In the genomic region with DNA sequence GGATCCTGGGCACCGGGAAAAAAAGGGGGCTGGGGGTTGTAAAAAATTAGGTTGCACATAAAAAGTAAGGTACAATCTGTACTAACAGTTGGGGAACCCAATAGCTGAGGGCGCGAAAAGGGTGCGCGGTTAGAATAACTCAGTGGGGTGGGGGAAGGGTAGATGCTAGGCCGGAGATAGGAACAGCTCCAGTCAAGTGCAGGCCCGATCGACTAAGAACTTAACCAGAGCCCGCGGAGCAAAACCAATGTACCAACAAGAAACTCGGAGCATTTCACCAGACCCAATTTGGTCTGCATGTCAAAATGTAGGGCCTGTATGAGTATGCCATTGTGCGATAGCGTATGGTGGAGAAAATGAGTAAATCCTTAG, we compare ENCODE assay signal across 8 cellular contexts. TPM values are rescaled to one million over a fixed set of nuclear protein-coding genes. Genes with fewer than 3 reads are reported as not detected.
DNase-seq lines count a peak whose midpoint lies in the region; ATAC-seq and TF ChIP-seq lines count a peak whose summit lies in the region.

No MANE protein-coding gene starts in this region.

- H3K27me3 ChIP-seq in WERI-Rb-1 (ENCODE audit: insufficient read depth, low read depth, severe bottlenecking) (no peaks in the 10 kb centered on the region), lung (ENCODE audit: control insufficient read depth, insufficient read depth) (no peaks in the 10 kb centered on the region)

- H3K27ac ChIP-seq in WERI-Rb-1 = peak overlapping the region; percentile 100
- H3K27ac ChIP-seq in lung (ENCODE audit: low read depth in 1 of 2, low read length in 1 of 2) = peak overlapping the region; percentile 97 to 98

- H3K4me3 ChIP-seq in WERI-Rb-1 (ENCODE audit: low read depth, low read length) = peak overlapping the region; percentile 99
- H3K4me3 ChIP-seq in lung = peak overlapping the region; percentile 99

- no peak for ATAC-seq in lung (ENCODE audit: insufficient read depth, low FRiP score)
- no peak for ATAC-seq in HG03432 (IDR thresholded peaks at IDR 0.05; ENCODE audit: unreplicated experiment)
- ATAC-seq in HG03108 (IDR thresholded peaks at IDR 0.05; ENCODE audit: unreplicated experiment) = no peak

- H3K9me3 ChIP-seq in WERI-Rb-1 (ENCODE audit: severe bottlenecking) (no peaks in the 10 kb centered on the region), lung (ENCODE audit: control insufficient read depth in 2 of 2, insufficient read depth in 1 of 2, low read length in 1 of 2) (no peaks in the 10 kb centered on the region)

- H3K36me3 ChIP-seq in WERI-Rb-1 = peaks cover 73% of the 10 kb centered on the region
- peaks cover 0 to 1% of the 10 kb centered on the region in 2 donors for H3K36me3 ChIP-seq in lung (ENCODE audit: control insufficient read depth in 2 of 2, insufficient read depth in 2 of 2, low read length in 2 of 2)

- DNase-seq in EH (ENCODE audit: low read depth) = peak; percentile 47
- DNase-seq in M059J (ENCODE audit: low read depth) = peak; percentile 46
- DNase-seq in WERI-Rb-1 = peak; percentile 55
- peak; percentile 29 for DNase-seq in dermis blood vessel endothelial cell
- peak; percentile 34 for DNase-seq in lung (ENCODE audit: low spot score)
- DNase-seq in stimulated activated CD8-positive, alpha-beta memory T cell treated with anti-CD3 and anti-CD28 coated beads, Interleukin-15, amount 100 ng/mL, for 1 hour (ENCODE audit: low read depth) = peak; percentile 9

- TF ChIP-seq CTCF in WERI-Rb-1 (IDR thresholded peaks at IDR 0.05; ENCODE audit: low read depth, low read length) (no peak), lung (IDR thresholded peaks at IDR 0.05; ENCODE audit: control extremely low read depth, extremely low read depth) (no peak)

- peaks cover 3 to 19% of the 10 kb centered on the region in 2 donors for H3K4me1 ChIP-seq in lung (ENCODE audit: control insufficient read depth in 2 of 2, insufficient read depth in 2 of 2, low read length in 2 of 2)

- 0 to 1% methylated on average over 13 of the region's 13 CpGs for WGBS in lung, 2 donors

RNA-seq across cellular contexts. Expression of gene HNRNPD, which starts 1.3 kb away (rescaled TPM):
- 45.9 and 88.7 TPM in 2 replicates for total RNA-seq in M059J (2014; rRNA removed; shearing (Covaris generic))
- 35.6 and 75.4 TPM in 2 replicates for total RNA-seq in dermis blood vessel endothelial cell
- total RNA-seq in lung = 100 to 1,000 TPM; 118 to 181 TPM
- 100 to 1,000 TPM; 134 to 152 TPM for polyA plus RNA-seq in lung

RNA-seq across cellular contexts. Expression of gene HNRNPDL, which starts 57.8 kb away (rescaled TPM):
- total RNA-seq in M059J (2014; rRNA removed; shearing (Covaris generic)) = 206 and 225 TPM in 2 replicates
- total RNA-seq in dermis blood vessel endothelial cell (166 and 184 TPM in 2 replicates), lung (100 to 1,000 TPM; 228 to 257 TPM)
- 100 to 1,000 TPM; 264 to 269 TPM for polyA plus RNA-seq in lung

RNA-seq across cellular contexts. Expression of gene ENOPH1, which starts 57.9 kb away (rescaled TPM):
- total RNA-seq in M059J (2014; rRNA removed; shearing (Covaris generic)) = 32.8 and 48.3 TPM in 2 replicates
- total RNA-seq in dermis blood vessel endothelial cell (43.6 and 56.7 TPM in 2 replicates), lung (10 to 100 TPM; 28.5 to 30.6 TPM)
- polyA plus RNA-seq in lung = 10 to 100 TPM; 37.3 to 45.3 TPM
